Comparison of ENCODE assay signal across 1 cellular context in genomic region chr11:118443590-118444218, GRCh38.
TF ChIP-seq lines count a peak whose summit lies in the region.

No MANE protein-coding gene starts in this region.

TF ChIP-seq in GM12878, 131 proteins besides CTCF, POLR2A, EP300 and RAD21 (continued from another document and continues in another):
- no peak for TF ChIP-seq RCOR1 (conservative IDR thresholded peaks at IDR 0.05; ENCODE audit: low read depth, low read length)
- TF ChIP-seq WRNIP1 (IDR thresholded peaks at IDR 0.05; ENCODE audit: borderline replicate concordance, low read depth, low read length), result no peak
- TF ChIP-seq RB1 (IDR thresholded peaks at IDR 0.05; ENCODE audit: borderline replicate concordance), result no peak
- no peak for TF ChIP-seq NKRF (conservative IDR thresholded peaks at IDR 0.05)
- TF ChIP-seq MTA3 (IDR thresholded peaks at IDR 0.05; ENCODE audit: borderline replicate concordance, low read length), result peak; percentile 73; the same call in 1 of the 2 replicates
- no peak for TF ChIP-seq IRF5 (IDR thresholded peaks at IDR 0.05; ENCODE audit: borderline replicate concordance)
- peak; percentile 83 for TF ChIP-seq DPF2 (IDR thresholded peaks at IDR 0.05)
- no peak for TF ChIP-seq ZNF384 (IDR thresholded peaks at IDR 0.05; ENCODE audit: borderline replicate concordance, low read depth, low read length)
- TF ChIP-seq SMAD1 (IDR thresholded peaks at IDR 0.05; ENCODE audit: low read depth, partially characterized antibody), result no peak
- TF ChIP-seq SIN3A (IDR thresholded peaks at IDR 0.05; ENCODE audit: low read depth, low read length), result no peak
- TF ChIP-seq FOS (IDR thresholded peaks at IDR 0.05; ENCODE audit: borderline replicate concordance, extremely low read depth, insufficient read length), result no peak
- TF ChIP-seq PRDM15 (CRISPR knock-in tag; IDR thresholded peaks at IDR 0.05), result no peak
- TF ChIP-seq ZSCAN29 (IDR thresholded peaks at IDR 0.05), result no peak
- no peak for TF ChIP-seq SMC3 (IDR thresholded peaks at IDR 0.05; ENCODE audit: borderline replicate concordance, low read length)
- no peak for TF ChIP-seq CBX3 (IDR thresholded peaks at IDR 0.05; ENCODE audit: borderline replicate concordance, low read depth)
- TF ChIP-seq HDGF (IDR thresholded peaks at IDR 0.05), result no peak
- TF ChIP-seq JUND (IDR thresholded peaks at IDR 0.05; ENCODE audit: low read depth, low read length), result no peak
- no peak for TF ChIP-seq POU2F2 (IDR thresholded peaks at IDR 0.05; ENCODE audit: borderline replicate concordance, low read depth, low read length)
- TF ChIP-seq MEF2A (IDR thresholded peaks at IDR 0.05; ENCODE audit: insufficient read depth, low read depth, low read length), result no peak
- TF ChIP-seq PML (IDR thresholded peaks at IDR 0.05; ENCODE audit: low read length), result peak; percentile 46; the same call in 1 of the 2 replicates
- no peak for TF ChIP-seq BCLAF1 (IDR thresholded peaks at IDR 0.05)
- no peak for TF ChIP-seq ZBTB11 (CRISPR knock-in tag; IDR thresholded peaks at IDR 0.05)
- no peak for TF ChIP-seq YBX1 (IDR thresholded peaks at IDR 0.05)
- no peak for TF ChIP-seq NR2C1 (IDR thresholded peaks at IDR 0.05)
- no peak for TF ChIP-seq PAX8 (IDR thresholded peaks at IDR 0.05)
- no peak for TF ChIP-seq HDAC2 (IDR thresholded peaks at IDR 0.05)
- no peak for TF ChIP-seq ZBTB4 (CRISPR knock-in tag; IDR thresholded peaks at IDR 0.05)
- TF ChIP-seq EGR1 (IDR thresholded peaks at IDR 0.05; ENCODE audit: borderline replicate concordance in 1 of 2, low read depth in 2 of 2, low read length in 2 of 2), result no peak
- no peak for TF ChIP-seq REST (IDR thresholded peaks at IDR 0.05; ENCODE audit: low read depth, low read length)
- no peak for TF ChIP-seq ZBTB33 (IDR thresholded peaks at IDR 0.05)
- no peak for TF ChIP-seq USF2 (IDR thresholded peaks at IDR 0.05; ENCODE audit: borderline replicate concordance, low read depth, low read length)
- TF ChIP-seq SMAD5 (IDR thresholded peaks at IDR 0.05; ENCODE audit: low read depth), result no peak
